In genomic region chr12:55715169-55715764, GRCh38 we compare ENCODE assay signal across 1 cellular context.
TF ChIP-seq lines count a peak whose summit lies in the region.

No MANE protein-coding gene starts in this region.

TF ChIP-seq in liver, 16 proteins besides CTCF, POLR2A, EP300 and RAD21 (continued from another document):
- no peak for TF ChIP-seq REST (IDR thresholded peaks at IDR 0.05)
- TF ChIP-seq, protein P1, sequence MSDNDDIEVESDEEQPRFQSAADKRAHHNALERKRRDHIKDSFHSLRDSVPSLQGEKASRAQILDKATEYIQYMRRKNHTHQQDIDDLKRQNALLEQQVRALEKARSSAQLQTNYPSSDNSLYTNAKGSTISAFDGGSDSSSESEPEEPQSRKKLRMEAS (IDR thresholded peaks at IDR 0.05), result no peak
